24 cellular contexts compared by ENCODE assay signal in genomic region chr5:150452914-150453313, GRCh38. TPM values are rescaled to one million over a fixed set of nuclear protein-coding genes. Genes with fewer than 3 reads are reported as not detected.
A peak's percentile ranks its signal among the peaks of the same experiment; 100 is the strongest.
DNase-seq lines count a peak whose midpoint lies in the region; ATAC-seq, FAIRE-seq and TF ChIP-seq lines count a peak whose summit lies in the region.
"Had no signal": no experiment of that assay in that cellular context is flagged by ENCODE, and none has a peak within 500 bp of the region (broad histone marks: within the 10 kb centered on the region; RNA-seq: fewer than 3 reads in every experiment).

No MANE protein-coding gene starts in this region.

- H3K9me3 Mint-ChIP-seq in astrocyte (ENCODE audit: unreplicated experiment): peaks cover 2% of the 10 kb centered on the region
- H3K9me3 Mint-ChIP-seq in stimulated activated naive B cell treated with anti-CD40 and anti-IgM and Interleukin-4, amounts not matched to agents 10 μg/mL and 1 μg/mL and 100 μg/mL, for 72 hours: no peaks in the 10 kb centered on the region
- peaks cover 1% of the 10 kb centered on the region for H3K9me3 Mint-ChIP-seq in activated naive CD8-positive, alpha-beta T cell treated with anti-CD3 and anti-CD28 coated beads for 36 hours
- H3K9me3 Mint-ChIP-seq: HFFc6 had no signal

- DNase-seq in HepG2 (ENCODE audit: low spot score): no peak
- no peak for DNase-seq in right lobe of liver
- no peak for DNase-seq in astrocyte (ENCODE audit: low read depth)
- peak; percentile 29 for DNase-seq in kidney
- no peak for DNase-seq in stimulated activated naive B cell treated with anti-CD40 and anti-IgM and Interleukin-4, amounts not matched to agents 10 μg/mL and 1 μg/mL and 100 μg/mL, for 72 hours
- no peak for DNase-seq in activated naive CD8-positive, alpha-beta T cell treated with anti-CD3 and anti-CD28 coated beads for 36 hours
- no peak for DNase-seq in amygdala (lab: John Stamatoyannopoulos, UW)
- DNase-seq: AML-193; Calu3; CD8-positive, alpha-beta T cell; DMS 273 treated with DMSO at 0.1 percent for 48 hours; DMS53; DND-41; EL; GM23248; H7; HFFc6; IMR-90 had no signal

- H3K27me3 ChIP-seq in HepG2 (ENCODE audit: control insufficient read depth in 1 of 2, insufficient read depth in 2 of 2, low read length in 2 of 2) (no peaks in the 10 kb centered on the region; a peak in 1 of 5 replicates), right lobe of liver (no peaks in the 10 kb centered on the region), astrocyte (ENCODE audit: insufficient read depth, low read length) (no peaks in the 10 kb centered on the region)
- H3K27me3 ChIP-seq: BLaER1 had no signal

- intact Hi-C loops in HepG2 (cut with micrococcal nuclease; ENCODE audit: unreplicated experiment) (no loop called here), right lobe of liver (cut with DNase I) (no loop called here), kidney (cut with DNase I) (no loop called here)

- TF ChIP-seq POLR2A in HepG2 (IDR thresholded peaks at IDR 0.05; ENCODE audit: insufficient read depth in 1 of 2, low read depth in 2 of 2, low read length in 2 of 2): no peak
- TF ChIP-seq POLR2A in right lobe of liver (IDR thresholded peaks at IDR 0.05): no peak

- no peak for TF ChIP-seq EP300 in HepG2 (IDR thresholded peaks at IDR 0.05; ENCODE audit: low read depth in 2 of 2, low read length in 2 of 2)
- TF ChIP-seq EP300 in HepG2 (CRISPR knock-in tag; IDR thresholded peaks at IDR 0.05; ENCODE audit: borderline replicate concordance): no peak

- 63% methylated on average over 3 of the region's 4 CpGs for WGBS in HepG2 (ENCODE audit: low lambda C conversion rate)
- WGBS in right lobe of liver (ENCODE audit: insufficient coverage, low coverage, low lambda C conversion rate, missing lambda C conversion rate): 93% methylated on average over 2 of the region's 4 CpGs

- in situ Hi-C loops in HepG2 (cut with HindIII; ENCODE audit: extremely low pct_ligation_motif_present, low pct_unique_long_range_greater_than_20kb): loop anchor here (10.0 to 25.0 kb wide), 2 partner anchors 92 to 209 kb away; partner anchors contain the start of gene MYOZ3

- no peak overlapping the region for H3K4me2 ChIP-seq in HepG2 (ENCODE audit: low read depth, low read length)
- no peak overlapping the region for H3K4me2 ChIP-seq in astrocyte (ENCODE audit: low read length)
- H3K4me2 ChIP-seq: A549 had no signal

- no peak overlapping the region for H3K4me3 Mint-ChIP-seq in astrocyte (ENCODE audit: unreplicated experiment)
- no peak overlapping the region for H3K4me3 Mint-ChIP-seq in stimulated activated naive B cell treated with anti-CD40 and anti-IgM and Interleukin-4, amounts not matched to agents 10 μg/mL and 1 μg/mL and 100 μg/mL, for 72 hours
- no peak overlapping the region for H3K4me3 Mint-ChIP-seq in activated naive CD8-positive, alpha-beta T cell treated with anti-CD3 and anti-CD28 coated beads for 36 hours
- H3K4me3 Mint-ChIP-seq: CD8-positive, alpha-beta T cell; HFFc6 had no signal

- peak overlapping the region; percentile 48 for H3K27ac Mint-ChIP-seq in astrocyte (ENCODE audit: unreplicated experiment)
- peak overlapping the region; percentile 52 for H3K27ac Mint-ChIP-seq in stimulated activated naive B cell treated with anti-CD40 and anti-IgM and Interleukin-4, amounts not matched to agents 10 μg/mL and 1 μg/mL and 100 μg/mL, for 72 hours
- no peak overlapping the region for H3K27ac Mint-ChIP-seq in activated naive CD8-positive, alpha-beta T cell treated with anti-CD3 and anti-CD28 coated beads for 36 hours
- H3K27ac Mint-ChIP-seq: CD8-positive, alpha-beta T cell; HFFc6 had no signal

- no peaks in the 10 kb centered on the region for H3K27me3 Mint-ChIP-seq in astrocyte (ENCODE audit: low read depth, unreplicated experiment)
- H3K27me3 Mint-ChIP-seq in stimulated activated naive B cell treated with anti-CD40 and anti-IgM and Interleukin-4, amounts not matched to agents 10 μg/mL and 1 μg/mL and 100 μg/mL, for 72 hours: no peaks in the 10 kb centered on the region
- no peaks in the 10 kb centered on the region for H3K27me3 Mint-ChIP-seq in activated naive CD8-positive, alpha-beta T cell treated with anti-CD3 and anti-CD28 coated beads for 36 hours

- H3K36me3 ChIP-seq in HepG2 (replicated peaks in 1 of 2; ENCODE audit: control insufficient read depth in 1 of 2, insufficient read depth in 2 of 2, low read length in 2 of 2) (peaks cover 0 to 2% of the 10 kb centered on the region in 2 experiments; a peak in 3 of 5 replicates), right lobe of liver (peaks cover 0 to under 1% (median 0%) of the 10 kb centered on the region in 4 donors), astrocyte (ENCODE audit: insufficient read depth, low read length) (no peaks in the 10 kb centered on the region), kidney (ENCODE audit: control insufficient read depth in 1 of 2, insufficient read depth in 2 of 2, low read length in 2 of 2) (no peaks in the 10 kb centered on the region)

- H3K9ac ChIP-seq in HepG2 (ENCODE audit: insufficient read depth, low read depth, low read length) (no peak overlapping the region), astrocyte (ENCODE audit: low read length) (no peak overlapping the region), kidney (ENCODE audit: low read length in 2 of 2) (no peak overlapping the region)
- H3K9ac ChIP-seq: BLaER1, GM23248 had no signal

- CTCF ChIA-PET in HepG2 (lab: Yijun Ruan, JAX; ENCODE audit: low intra/inter-chr PET ratio, low total read pairs): no interaction called here

- H3K9me3 ChIP-seq in HepG2 (ENCODE audit: low read length): no peaks in the 10 kb centered on the region
- no peaks in the 10 kb centered on the region for H3K9me3 ChIP-seq in right lobe of liver
- no peaks in the 10 kb centered on the region for H3K9me3 ChIP-seq in astrocyte (ENCODE audit: insufficient read depth, low read depth, low read length)
- H3K9me3 ChIP-seq in kidney (ENCODE audit: control insufficient read depth in 1 of 2, low read length in 2 of 2): no peaks in the 10 kb centered on the region

- FAIRE-seq in HepG2 (lab: Jason Lieb, UNC): no peak
- no peak for FAIRE-seq in astrocyte (lab: Jason Lieb, UNC)
- no peak for FAIRE-seq in kidney (lab: Jason Lieb, UNC)
- FAIRE-seq: A549, GM12878 had no signal

- POLR2A ChIA-PET in HepG2 (lab: Yijun Ruan, JAX): interaction anchor here (1.0 to 1.2 kb wide), 2 partner anchors 12 to 90 kb away, joined by 3 read pairs; no protein-coding TSS in a partner anchor

- H3K4me1 Mint-ChIP-seq in astrocyte (ENCODE audit: low read depth, unreplicated experiment): peaks cover 5% of the 10 kb centered on the region
- peaks cover 14 to 23% of the 10 kb centered on the region in 2 donors for H3K4me1 Mint-ChIP-seq in stimulated activated naive B cell treated with anti-CD40 and anti-IgM and Interleukin-4, amounts not matched to agents 10 μg/mL and 1 μg/mL and 100 μg/mL, for 72 hours
- peaks cover 9% of the 10 kb centered on the region for H3K4me1 Mint-ChIP-seq in activated naive CD8-positive, alpha-beta T cell treated with anti-CD3 and anti-CD28 coated beads for 36 hours

- H3K4me3 ChIP-seq in HepG2 (replicated peaks in 1 of 3; ENCODE audit: insufficient read depth in 1 of 3, low read depth in 2 of 3, low read length in 3 of 3): no peak overlapping the region
- H3K4me3 ChIP-seq in right lobe of liver: no peak overlapping the region
- H3K4me3 ChIP-seq in astrocyte (ENCODE audit: insufficient read depth, low read depth, low read length): no peak overlapping the region
- H3K4me3 ChIP-seq in kidney (ENCODE audit: low read length in 2 of 2): no peak overlapping the region
- H3K4me3 ChIP-seq: A549, BLaER1, GM12878, GM23248 had no signal

- peaks cover 11% of the 10 kb centered on the region for H4K20me1 ChIP-seq in HepG2 (ENCODE audit: insufficient read depth, low read length)
- peaks cover 12% of the 10 kb centered on the region for H4K20me1 ChIP-seq in astrocyte (ENCODE audit: insufficient read depth, low read length)

- H3K27ac ChIP-seq in HepG2 (ENCODE audit: extremely low read length, insufficient read depth, low read length): no peak overlapping the region
- no peak overlapping the region for H3K27ac ChIP-seq in right lobe of liver
- H3K27ac ChIP-seq in astrocyte (ENCODE audit: low read depth, low read length): no peak overlapping the region
- no peak overlapping the region for H3K27ac ChIP-seq in kidney (ENCODE audit: low read depth in 2 of 2, low read length in 2 of 2)
- H3K27ac ChIP-seq: 22Rv1, A549, GM23248 had no signal

- no peak overlapping the region for H2AFZ ChIP-seq in HepG2 (ENCODE audit: low read length)
- H2AFZ ChIP-seq in astrocyte (ENCODE audit: low read depth, low read length): no peak overlapping the region
- H2AFZ ChIP-seq: GM23248 had no signal

- H3K4me1 ChIP-seq in HepG2 (ENCODE audit: insufficient read depth, low read length) (peaks cover 22% of the 10 kb centered on the region), right lobe of liver (peaks cover 0 to 10% (median 0%) of the 10 kb centered on the region in 4 donors), astrocyte (ENCODE audit: insufficient read depth, low read length) (peaks cover 6% of the 10 kb centered on the region), kidney (ENCODE audit: control insufficient read depth in 1 of 2, insufficient read depth in 1 of 2, low read depth in 1 of 2, low read length in 2 of 2) (peaks cover 8 to 10% of the 10 kb centered on the region in 2 donors)

- H3K79me2 ChIP-seq in HepG2 (ENCODE audit: insufficient read depth, low read length): peaks cover 16% of the 10 kb centered on the region
- H3K79me2 ChIP-seq in astrocyte (ENCODE audit: insufficient read depth, low read length): peaks cover 17% of the 10 kb centered on the region

- peaks cover 10% of the 10 kb centered on the region for H3K36me3 Mint-ChIP-seq in astrocyte (ENCODE audit: low read depth, unreplicated experiment)
- peaks cover 17 to 19% of the 10 kb centered on the region in 2 donors for H3K36me3 Mint-ChIP-seq in stimulated activated naive B cell treated with anti-CD40 and anti-IgM and Interleukin-4, amounts not matched to agents 10 μg/mL and 1 μg/mL and 100 μg/mL, for 72 hours
- H3K36me3 Mint-ChIP-seq in activated naive CD8-positive, alpha-beta T cell treated with anti-CD3 and anti-CD28 coated beads for 36 hours: peaks cover 17% of the 10 kb centered on the region

- ATAC-seq in HepG2 (no peak), right lobe of liver (no peak), GM21423 (IDR thresholded peaks at IDR 0.05; ENCODE audit: unreplicated experiment) (no peak)
- no peak for ATAC-seq in stimulated activated naive B cell treated with anti-CD40 and anti-IgM and Interleukin-4, amounts not matched to agents 10 μg/mL and 1 μg/mL and 100 μg/mL, for 72 hours (replicated peaks)
- ATAC-seq: A549; CD8-positive, alpha-beta T cell; GM12878; HCT116 had no signal

- BruUV-seq in HepG2 (replicated peaks; lab: Mats Ljungman, UMichigan): no TSS peak

- TF ChIP-seq CTCF in HepG2 (CRISPR knock-in tag; IDR thresholded peaks at IDR 0.05) (no peak), right lobe of liver (IDR thresholded peaks at IDR 0.05) (no peak), astrocyte (IDR thresholded peaks at IDR 0.05; ENCODE audit: insufficient read depth, low read depth, low read length) (no peak), kidney (IDR thresholded peaks at IDR 0.05; ENCODE audit: borderline replicate concordance, extremely low read depth, insufficient read depth) (no peak)

- TF ChIP-seq RAD21 in HepG2 (CRISPR knock-in tag; IDR thresholded peaks at IDR 0.05): no peak

RNA-seq across cellular contexts. Expression of gene RPS14, which starts 3.4 kb away (rescaled TPM):
- total RNA-seq in HepG2 (2016; rRNA removed; fragmentation: Illumina TruSeq; extraction: Trizol): 2,116 and 2,466 TPM in 2 replicates
- 3,305 and 3,520 TPM in 2 replicates for total RNA-seq in HepG2 (2016; cell fraction: cytosol; rRNA removed; fragmentation: Illumina TruSeq; extraction: Trizol; ENCODE audit: low read depth)
- total RNA-seq in HepG2 (2016; cell fraction: insoluble cytoplasmic fraction; rRNA removed; fragmentation: Illumina TruSeq; extraction: Trizol): 2,149 and 2,588 TPM in 2 replicates
- 4,929 and 5,069 TPM in 2 replicates for total RNA-seq in HepG2 (2016; cell fraction: membrane; rRNA removed; fragmentation: Illumina TruSeq; extraction: Trizol)
- total RNA-seq in HepG2 (2016; cell fraction: nucleus; rRNA removed; fragmentation: Illumina TruSeq; extraction: Trizol): 644 and 721 TPM in 2 replicates
- 3,058 and 3,295 TPM in 2 replicates for polyA plus RNA-seq in HepG2 (2011; rRNA removed)
- polyA plus RNA-seq in HepG2 (2011; cell fraction: cytosol; rRNA removed): 6,315 and 8,239 TPM in 2 replicates
- 1,184 and 1,580 TPM in 2 replicates for polyA plus RNA-seq in HepG2 (2011; cell fraction: nucleus; rRNA removed)
- 3,506 and 4,895 TPM in 2 replicates for polyA plus RNA-seq in HepG2 (2012)
- 3,347 and 3,785 TPM in 2 replicates for polyA plus RNA-seq in HepG2 (2016; cell fraction: cytosol; fragmentation: Illumina TruSeq; extraction: Trizol; ENCODE audit: low read depth)
- 2,246 and 2,277 TPM in 2 replicates for polyA plus RNA-seq in HepG2 (2016; cell fraction: insoluble cytoplasmic fraction; fragmentation: Illumina TruSeq; extraction: Trizol; ENCODE audit: low read depth)
- polyA plus RNA-seq in HepG2 (2016; cell fraction: membrane; fragmentation: Illumina TruSeq; extraction: Trizol; ENCODE audit: low read depth): 4,452 and 4,569 TPM in 2 replicates
- 1,056 and 1,136 TPM in 2 replicates for polyA plus RNA-seq in HepG2 (2016; cell fraction: nucleus; fragmentation: Illumina TruSeq; extraction: Trizol; ENCODE audit: insufficient read depth, low read depth)
- 795 and 1,496 TPM in 2 replicates for polyA minus RNA-seq in HepG2 (2011; rRNA and poly(A)+ RNA removed; ENCODE audit: low replicate concordance)
- polyA minus RNA-seq in HepG2 (2011; cell fraction: cytosol; rRNA and poly(A)+ RNA removed): 375 and 432 TPM in 2 replicates
- 180 and 283 TPM in 2 replicates for polyA minus RNA-seq in HepG2 (2011; cell fraction: nucleus; rRNA and poly(A)+ RNA removed)
- total RNA-seq in right lobe of liver: 100 to 1,000 TPM; 573 to 800 (median 663) TPM
- total RNA-seq in astrocyte: 1,823 and 2,054 TPM in 2 replicates
- total RNA-seq in kidney: 1,504 TPM
- 1,994 TPM for polyA plus RNA-seq in kidney (ENCODE audit: insufficient read depth, low read depth, low replicate concordance)
- 1,000 to 10,000 TPM; 2,978 to 3,004 TPM for total RNA-seq in activated naive CD8-positive, alpha-beta T cell treated with anti-CD3 and anti-CD28 coated beads for 36 hours

RNA-seq across cellular contexts. Expression of gene CD74, which starts 40.2 kb away (rescaled TPM):
- total RNA-seq in HepG2 (2016; rRNA removed; fragmentation: Illumina TruSeq; extraction: Trizol) (30.1 and 84.4 TPM in 2 replicates), right lobe of liver (100 to 1,000 TPM in 5 of 6 experiments, 10 to 100 TPM in 1; 68.4 to 549 (median 211) TPM), astrocyte (9.1 and 15.7 TPM in 2 replicates), kidney (2,003 TPM)
- total RNA-seq in HepG2 (2016; cell fraction: cytosol; rRNA removed; fragmentation: Illumina TruSeq; extraction: Trizol; ENCODE audit: low read depth): 19.1 and 22.1 TPM in 2 replicates
- 30.1 and 86.9 TPM in 2 replicates for total RNA-seq in HepG2 (2016; cell fraction: insoluble cytoplasmic fraction; rRNA removed; fragmentation: Illumina TruSeq; extraction: Trizol)
- 23.8 and 31.1 TPM in 2 replicates for total RNA-seq in HepG2 (2016; cell fraction: membrane; rRNA removed; fragmentation: Illumina TruSeq; extraction: Trizol)
- total RNA-seq in HepG2 (2016; cell fraction: nucleus; rRNA removed; fragmentation: Illumina TruSeq; extraction: Trizol): 88.0 and 96.2 TPM in 2 replicates
- polyA plus RNA-seq in HepG2 (2011; rRNA removed) (34.1 and 56.4 TPM in 2 replicates), kidney (ENCODE audit: insufficient read depth, low read depth, low replicate concordance) (1,887 TPM)
- polyA plus RNA-seq in HepG2 (2011; cell fraction: cytosol; rRNA removed): 24.7 and 30.8 TPM in 2 replicates
- polyA plus RNA-seq in HepG2 (2011; cell fraction: nucleus; rRNA removed): 26.5 and 30.9 TPM in 2 replicates
- 73.1 and 87.1 TPM in 2 replicates for polyA plus RNA-seq in HepG2 (2012)
- polyA plus RNA-seq in HepG2 (2016; cell fraction: cytosol; fragmentation: Illumina TruSeq; extraction: Trizol; ENCODE audit: low read depth): 44.1 and 51.7 TPM in 2 replicates
- 52.1 and 69.3 TPM in 2 replicates for polyA plus RNA-seq in HepG2 (2016; cell fraction: insoluble cytoplasmic fraction; fragmentation: Illumina TruSeq; extraction: Trizol; ENCODE audit: low read depth)
- 51.1 and 54.1 TPM in 2 replicates for polyA plus RNA-seq in HepG2 (2016; cell fraction: membrane; fragmentation: Illumina TruSeq; extraction: Trizol; ENCODE audit: low read depth)
- polyA plus RNA-seq in HepG2 (2016; cell fraction: nucleus; fragmentation: Illumina TruSeq; extraction: Trizol; ENCODE audit: insufficient read depth, low read depth): 232 and 243 TPM in 2 replicates
- 2.5 and 52.0 TPM in 2 replicates for polyA minus RNA-seq in HepG2 (2011; rRNA and poly(A)+ RNA removed; ENCODE audit: low replicate concordance)
- 21.3 and 26.3 TPM in 2 replicates for polyA minus RNA-seq in HepG2 (2011; cell fraction: cytosol; rRNA and poly(A)+ RNA removed)
- 11.5 and 16.5 TPM in 2 replicates for polyA minus RNA-seq in HepG2 (2011; cell fraction: nucleus; rRNA and poly(A)+ RNA removed)
- 100 to 1,000 TPM; 290 to 294 TPM for total RNA-seq in activated naive CD8-positive, alpha-beta T cell treated with anti-CD3 and anti-CD28 coated beads for 36 hours
- total RNA-seq: GM23248 had no signal
- polyA plus RNA-seq: A549 had no signal

RNA-seq across cellular contexts. Expression of gene NDST1, which starts 55.0 kb away (rescaled TPM):
- total RNA-seq in HepG2 (2016; rRNA removed; fragmentation: Illumina TruSeq; extraction: Trizol): 22.1 and 26.2 TPM in 2 replicates
- total RNA-seq in HepG2 (2016; cell fraction: cytosol; rRNA removed; fragmentation: Illumina TruSeq; extraction: Trizol; ENCODE audit: low read depth): 6.5 and 8.8 TPM in 2 replicates
- total RNA-seq in HepG2 (2016; cell fraction: insoluble cytoplasmic fraction; rRNA removed; fragmentation: Illumina TruSeq; extraction: Trizol): 19.6 and 25.2 TPM in 2 replicates
- 16.4 and 18.4 TPM in 2 replicates for total RNA-seq in HepG2 (2016; cell fraction: membrane; rRNA removed; fragmentation: Illumina TruSeq; extraction: Trizol)
- 25.2 and 29.3 TPM in 2 replicates for total RNA-seq in HepG2 (2016; cell fraction: nucleus; rRNA removed; fragmentation: Illumina TruSeq; extraction: Trizol)
- polyA plus RNA-seq in HepG2 (2011; rRNA removed): 23.8 and 35.0 TPM in 2 replicates
- polyA plus RNA-seq in HepG2 (2011; cell fraction: cytosol; rRNA removed): 18.9 and 20.3 TPM in 2 replicates
- polyA plus RNA-seq in HepG2 (2011; cell fraction: nucleus; rRNA removed): 67.6 and 71.1 TPM in 2 replicates
- 36.0 and 40.8 TPM in 2 replicates for polyA plus RNA-seq in HepG2 (2012)
- polyA plus RNA-seq in HepG2 (2016; cell fraction: cytosol; fragmentation: Illumina TruSeq; extraction: Trizol; ENCODE audit: low read depth): 2.7 and 3.1 TPM in 2 replicates
- 15.4 and 18.3 TPM in 2 replicates for polyA plus RNA-seq in HepG2 (2016; cell fraction: insoluble cytoplasmic fraction; fragmentation: Illumina TruSeq; extraction: Trizol; ENCODE audit: low read depth)
- polyA plus RNA-seq in HepG2 (2016; cell fraction: membrane; fragmentation: Illumina TruSeq; extraction: Trizol; ENCODE audit: low read depth): 7.8 TPM in 2 replicates
- polyA plus RNA-seq in HepG2 (2016; cell fraction: nucleus; fragmentation: Illumina TruSeq; extraction: Trizol; ENCODE audit: insufficient read depth, low read depth): 29.1 and 30.9 TPM in 2 replicates
- 12.5 and 73.9 TPM in 2 replicates for polyA minus RNA-seq in HepG2 (2011; rRNA and poly(A)+ RNA removed; ENCODE audit: low replicate concordance)
- 20.8 and 29.5 TPM in 2 replicates for polyA minus RNA-seq in HepG2 (2011; cell fraction: cytosol; rRNA and poly(A)+ RNA removed)
- 55.1 and 55.2 TPM in 2 replicates for polyA minus RNA-seq in HepG2 (2011; cell fraction: nucleus; rRNA and poly(A)+ RNA removed)
- 10 to 100 TPM; 38.1 to 97.5 (median 76.0) TPM for total RNA-seq in right lobe of liver
- 293 and 321 TPM in 2 replicates for total RNA-seq in astrocyte
- 60.7 TPM for total RNA-seq in kidney
- 11.7 TPM for polyA plus RNA-seq in kidney (ENCODE audit: insufficient read depth, low read depth, low replicate concordance)
- 1 to 10 TPM; 7.1 to 7.3 TPM for total RNA-seq in activated naive CD8-positive, alpha-beta T cell treated with anti-CD3 and anti-CD28 coated beads for 36 hours
